In the genomic region with DNA sequence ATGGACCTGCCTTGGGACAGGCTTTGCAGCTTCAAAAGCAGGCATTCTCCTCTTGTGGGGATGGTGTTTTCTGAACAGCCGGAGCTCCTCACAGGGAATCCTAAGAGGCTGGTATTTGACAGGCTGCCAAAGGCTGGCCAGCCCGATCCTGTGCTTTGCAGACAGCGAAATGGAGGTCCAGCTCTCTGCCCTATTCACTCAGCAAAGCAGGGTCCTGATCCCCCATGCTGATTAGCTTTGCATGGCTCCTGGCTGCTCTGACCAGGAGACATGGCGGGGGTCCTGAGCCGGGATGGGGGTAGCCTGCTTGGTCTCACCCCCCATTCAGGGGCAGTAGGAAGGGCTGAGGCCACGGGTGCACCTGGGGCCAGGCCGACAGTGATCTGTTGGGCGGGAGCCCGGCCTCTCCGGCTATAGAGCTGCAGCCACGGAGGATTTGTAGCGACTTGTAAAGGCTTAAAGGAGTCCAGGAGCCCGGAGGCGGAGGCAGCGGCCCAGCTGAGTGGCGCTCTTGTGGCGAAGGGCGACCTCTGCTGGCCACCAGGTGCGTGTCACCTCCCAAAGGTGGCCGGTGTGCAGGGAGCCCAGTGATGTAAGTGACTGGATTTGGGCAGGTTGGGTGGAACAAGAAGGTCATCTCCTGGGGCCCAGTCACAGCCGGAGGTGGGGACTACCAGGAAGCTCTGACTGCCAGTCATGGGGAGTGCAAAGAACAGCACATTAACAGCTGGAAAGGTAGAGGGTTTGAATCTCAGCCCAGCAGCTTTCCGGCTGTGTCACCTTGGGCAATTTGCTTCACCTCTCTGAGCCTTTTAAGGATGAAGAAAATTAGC, we compare ENCODE assay signal across 8 cellular contexts.
DNase-seq lines count a peak whose midpoint lies in the region; ATAC-seq and TF ChIP-seq lines count a peak whose summit lies in the region.

No MANE protein-coding gene starts in this region.

- H3K27ac Mint-ChIP-seq in T-cell: no peak overlapping the region

- no peaks in the 10 kb centered on the region for H3K36me3 Mint-ChIP-seq in T-cell

- no peak overlapping the region for H3K4me3 Mint-ChIP-seq in T-cell

- no peak for TF ChIP-seq POLR2A in vagina (IDR thresholded peaks at IDR 0.05)

- H3K27me3 ChIP-seq in left ventricle myocardium inferior (ENCODE audit: low read depth) (no peaks in the 10 kb centered on the region), vagina (no peaks in the 10 kb centered on the region)

- intact Hi-C loops in left ventricle myocardium inferior (cut with micrococcal nuclease) (loop anchor here (10.0 kb wide), 2 partner anchors 341 to 1151 kb away; no protein-coding TSS in a partner anchor), vagina (cut with DNase I) (loop anchor here (1.0 to 10.0 kb wide), 3 partner anchors 356 to 1151 kb away; no protein-coding TSS in a partner anchor)

- H3K4me1 ChIP-seq in left ventricle myocardium inferior (peaks cover 69% of the 10 kb centered on the region), vagina (peaks cover 56% of the 10 kb centered on the region)

- in situ Hi-C loops in G401 (cut with HindIII; ENCODE audit: low sequenced_read_pairs): no loop called here

- H3K4me1 Mint-ChIP-seq in T-cell: peaks cover 0 to 8% (median 5%) of the 10 kb centered on the region in 3 donors

- peaks cover 7% of the 10 kb centered on the region for H3K36me3 ChIP-seq in left ventricle myocardium inferior
- no peaks in the 10 kb centered on the region for H3K36me3 ChIP-seq in vagina

- H3K27me3 Mint-ChIP-seq in T-cell: no peaks in the 10 kb centered on the region

- H3K4me3 ChIP-seq in left ventricle myocardium inferior (no peak overlapping the region), vagina (peak overlapping the region in 1 of 2 donors; percentile 1)

- DNase-seq in G401 (ENCODE audit: low spot score) (peak; percentile 89), HCEC 1CT (peak; percentile 68), NAMALWA (ENCODE audit: low spot score) (peak; percentile 67), T-cell (peak; percentile 36 to 78 (median 70)), amniotic epithelial cell (ENCODE audit: low read depth) (peak; percentile 72), left ventricle myocardium inferior (peak; percentile 86), putamen (ENCODE audit: low spot score) (peak; percentile 74), vagina (ENCODE audit: extremely low spot score in 2 of 2) (peak in 1 of 2 donors; percentile 95)

- no peaks in the 10 kb centered on the region for H3K9me3 Mint-ChIP-seq in T-cell

- POLR2A ChIA-PET in T-cell (lab: Charles Lee): interaction anchor here in 1 of 2 donors (0.6 kb wide), 1 partner anchor 571 kb away, joined by 3 read pairs; no protein-coding TSS in a partner anchor

- peak; percentile 77 to 90 (median 83) for ATAC-seq in T-cell (replicated peaks in 1 of 4)

- CTCF ChIA-PET in T-cell (lab: Charles Lee): interaction anchor here (0.5 to 4.9 kb wide), 22 partner anchors 8 to 1175 kb away, joined by 3 to 75 read pairs (median 3); no protein-coding TSS in a partner anchor

- H3K9me3 ChIP-seq in left ventricle myocardium inferior (replicated peaks) (no peaks in the 10 kb centered on the region), vagina (no peaks in the 10 kb centered on the region)

- H3K27ac ChIP-seq in left ventricle myocardium inferior (replicated peaks): peak overlapping the region; percentile 74
- H3K27ac ChIP-seq in vagina: peak overlapping the region; percentile 65

- TF ChIP-seq CTCF in left ventricle myocardium inferior (IDR thresholded peaks at IDR 0.05; ENCODE audit: borderline replicate concordance) (peak; percentile 97), vagina (IDR thresholded peaks at IDR 0.05) (peak; percentile 86 to 97 (median 94))
